In the genomic region with DNA sequence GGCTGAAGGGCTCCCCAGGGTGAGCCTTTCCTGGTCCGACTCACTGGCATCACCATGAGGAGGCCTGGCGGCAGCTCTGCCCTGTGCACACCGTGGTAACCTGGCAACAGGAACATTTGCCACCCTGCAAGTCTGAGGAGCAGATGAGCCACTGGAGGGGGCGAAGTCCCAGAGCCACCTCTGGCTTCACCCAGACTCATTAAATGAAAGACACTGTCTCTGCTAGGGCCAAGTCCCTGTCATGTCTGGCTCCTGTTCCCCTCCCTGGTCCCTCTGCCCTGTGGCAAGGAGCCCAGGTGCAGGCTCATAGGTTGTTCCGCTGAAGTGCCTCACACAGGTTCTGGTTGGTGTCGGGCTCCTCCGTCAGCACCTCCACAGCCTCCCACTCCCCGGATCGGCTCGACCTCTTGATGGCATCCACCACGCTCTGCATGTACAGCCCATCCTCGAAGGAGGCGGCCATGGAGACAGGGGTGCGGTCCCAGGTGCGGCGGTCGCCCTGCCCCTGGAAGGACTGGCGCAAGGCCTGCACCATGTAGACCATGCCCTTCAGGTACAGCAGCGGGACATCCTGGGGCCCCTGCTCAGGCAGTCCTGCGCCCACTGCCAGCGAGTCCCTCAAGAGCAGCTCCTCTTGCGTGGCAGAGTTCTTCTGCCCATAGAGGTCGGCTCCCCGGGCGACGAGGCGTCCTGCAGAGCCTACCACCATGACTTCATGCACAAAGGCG, we compare ENCODE assay signal across 14 cellular contexts. TPM values are rescaled to one million over a fixed set of nuclear protein-coding genes. Genes with fewer than 3 reads are reported as not detected.
DNase-seq lines count a peak whose midpoint lies in the region; ATAC-seq, FAIRE-seq and TF ChIP-seq lines count a peak whose summit lies in the region.
"Had no signal": no experiment of that assay in that cellular context is flagged by ENCODE, and none has a peak within 500 bp of the region (broad histone marks: within the 10 kb centered on the region; RNA-seq: fewer than 3 reads in every experiment).

No MANE protein-coding gene starts in this region.

- TF ChIP-seq CTCF in WTC11 (IDR thresholded peaks at IDR 0.05) (no peak), kidney (IDR thresholded peaks at IDR 0.05; ENCODE audit: borderline replicate concordance, extremely low read depth, insufficient read depth) (no peak), progenitor cell of endocrine pancreas (IDR thresholded peaks at IDR 0.05; ENCODE audit: unreplicated experiment) (no peak)

- intact Hi-C loops in kidney (cut with DNase I): loop anchor here (10.0 kb wide), 1 partner anchor 250 kb away; no protein-coding TSS in a partner anchor

- peak overlapping the region; percentile 56 for H3K27ac Mint-ChIP-seq in WTC11
- peak overlapping the region; percentile 33 for H3K27ac Mint-ChIP-seq in stimulated activated naive B cell treated with anti-CD40 and anti-IgM and Interleukin-4, amounts not matched to agents 10 μg/mL and 1 μg/mL and 100 μg/mL, for 72 hours
- no peak overlapping the region for H3K27ac Mint-ChIP-seq in progenitor cell of endocrine pancreas

- H3K36me3 Mint-ChIP-seq in WTC11: no peaks in the 10 kb centered on the region
- H3K36me3 Mint-ChIP-seq in stimulated activated naive B cell treated with anti-CD40 and anti-IgM and Interleukin-4, amounts not matched to agents 10 μg/mL and 1 μg/mL and 100 μg/mL, for 72 hours: peaks cover 8 to 27% of the 10 kb centered on the region in 2 donors
- H3K36me3 Mint-ChIP-seq in progenitor cell of endocrine pancreas (ENCODE audit: insufficient read depth): no peaks in the 10 kb centered on the region
- H3K36me3 Mint-ChIP-seq: activated naive CD4-positive, alpha-beta T cell treated with anti-CD3 and anti-CD28 coated beads, Interleukin-2, amount 50 U/mL, for 72 hours had no signal

- H3K36me3 ChIP-seq in kidney (ENCODE audit: control insufficient read depth in 1 of 2, insufficient read depth in 2 of 2, low read length in 2 of 2): no peaks in the 10 kb centered on the region

- no peak overlapping the region for H3K4me3 ChIP-seq in kidney (ENCODE audit: low read length in 2 of 2)

- H3K4me3 Mint-ChIP-seq in WTC11 (no peak overlapping the region), progenitor cell of endocrine pancreas (ENCODE audit: low read depth) (no peak overlapping the region)
- no peak overlapping the region for H3K4me3 Mint-ChIP-seq in stimulated activated naive B cell treated with anti-CD40 and anti-IgM and Interleukin-4, amounts not matched to agents 10 μg/mL and 1 μg/mL and 100 μg/mL, for 72 hours
- H3K4me3 Mint-ChIP-seq: CD8-positive, alpha-beta memory T cell had no signal

- H3K9ac ChIP-seq in kidney (ENCODE audit: low read length in 2 of 2): peak overlapping the region in 1 of 2 donors; percentile 41

- no peaks in the 10 kb centered on the region for H3K9me3 ChIP-seq in kidney (ENCODE audit: control insufficient read depth in 1 of 2, low read length in 2 of 2)

- POLR2A ChIA-PET in WTC11 (lab: Charles Lee): no interaction called here

- H3K27me3 Mint-ChIP-seq in WTC11 (ENCODE audit: low read depth) (no peaks in the 10 kb centered on the region), progenitor cell of endocrine pancreas (no peaks in the 10 kb centered on the region)
- no peaks in the 10 kb centered on the region for H3K27me3 Mint-ChIP-seq in stimulated activated naive B cell treated with anti-CD40 and anti-IgM and Interleukin-4, amounts not matched to agents 10 μg/mL and 1 μg/mL and 100 μg/mL, for 72 hours

- CTCF ChIA-PET in WTC11 (lab: Charles Lee): interaction anchor here (1.2 kb wide), 1 partner anchor 154 kb away, joined by 3 read pairs; no protein-coding TSS in a partner anchor

- peaks cover 19 to 20% of the 10 kb centered on the region in 2 donors for H3K4me1 ChIP-seq in kidney (ENCODE audit: control insufficient read depth in 1 of 2, insufficient read depth in 1 of 2, low read depth in 1 of 2, low read length in 2 of 2)

- DNase-seq in DMS153 treated with DMSO at 0.1 percent for 48 hours (lab: John Stamatoyannopoulos, UW; ENCODE audit: unreplicated experiment) (peak; percentile 47), WTC11 (ENCODE audit: low spot score) (no peak), kidney (peak; percentile 71), progenitor cell of endocrine pancreas (ENCODE audit: low spot score, unreplicated experiment) (no peak)
- DNase-seq in stimulated activated naive B cell treated with anti-CD40 and anti-IgM and Interleukin-4, amounts not matched to agents 10 μg/mL and 1 μg/mL and 100 μg/mL, for 72 hours: no peak
- DNase-seq: activated CD8-positive, alpha-beta memory T cell treated with anti-CD3 and anti-CD28 coated beads for 24 hours; CD8-positive, alpha-beta memory T cell; dermis blood vessel endothelial cell; occipital lobe; stimulated activated CD4-positive, alpha-beta T cell treated with anti-CD3 and anti-CD28 coated beads, Interleukin-2, amount 100 ng/mL, for 48 hours had no signal

- H3K4me1 Mint-ChIP-seq in WTC11 (no peaks in the 10 kb centered on the region; the same call in 1 of the 2 replicates), progenitor cell of endocrine pancreas (ENCODE audit: low read depth) (no peaks in the 10 kb centered on the region)
- peaks cover 20 to 34% of the 10 kb centered on the region in 2 donors for H3K4me1 Mint-ChIP-seq in stimulated activated naive B cell treated with anti-CD40 and anti-IgM and Interleukin-4, amounts not matched to agents 10 μg/mL and 1 μg/mL and 100 μg/mL, for 72 hours
- H3K4me1 Mint-ChIP-seq: CD8-positive, alpha-beta memory T cell had no signal

- no peak for ATAC-seq in WTC11
- ATAC-seq in stimulated activated naive B cell treated with anti-CD40 and anti-IgM and Interleukin-4, amounts not matched to agents 10 μg/mL and 1 μg/mL and 100 μg/mL, for 72 hours (replicated peaks): no peak
- no peak for ATAC-seq in GM21423 (IDR thresholded peaks at IDR 0.05; ENCODE audit: unreplicated experiment)
- no peak for ATAC-seq in HG03196 (IDR thresholded peaks at IDR 0.05; ENCODE audit: unreplicated experiment)
- ATAC-seq: activated naive CD4-positive, alpha-beta T cell treated with anti-CD3 and anti-CD28 coated beads, Interleukin-2, amount 50 U/mL, for 72 hours had no signal

- no peaks in the 10 kb centered on the region for H3K9me3 Mint-ChIP-seq in WTC11
- H3K9me3 Mint-ChIP-seq in stimulated activated naive B cell treated with anti-CD40 and anti-IgM and Interleukin-4, amounts not matched to agents 10 μg/mL and 1 μg/mL and 100 μg/mL, for 72 hours: no peaks in the 10 kb centered on the region
- H3K9me3 Mint-ChIP-seq in progenitor cell of endocrine pancreas (ENCODE audit: low read depth): no peaks in the 10 kb centered on the region
- H3K9me3 Mint-ChIP-seq: activated naive CD4-positive, alpha-beta T cell treated with anti-CD3 and anti-CD28 coated beads, Interleukin-2, amount 50 U/mL, for 72 hours; CD8-positive, alpha-beta memory T cell had no signal

- no peak for FAIRE-seq in kidney (lab: Jason Lieb, UNC)
- FAIRE-seq: frontal cortex had no signal

- H3K27ac ChIP-seq in kidney (ENCODE audit: low read depth in 2 of 2, low read length in 2 of 2): peak overlapping the region in 1 of 2 donors; percentile 56

TF ChIP-seq in WTC11, 78 proteins besides CTCF, POLR2A, EP300 and RAD21 (continues in another document):
- TF ChIP-seq ETV6 (CRISPR knock-in tag; IDR thresholded peaks at IDR 0.05) (no peak), PRRX2 (CRISPR knock-in tag; IDR thresholded peaks at IDR 0.05) (no peak)
- TF ChIP-seq, protein P1, sequence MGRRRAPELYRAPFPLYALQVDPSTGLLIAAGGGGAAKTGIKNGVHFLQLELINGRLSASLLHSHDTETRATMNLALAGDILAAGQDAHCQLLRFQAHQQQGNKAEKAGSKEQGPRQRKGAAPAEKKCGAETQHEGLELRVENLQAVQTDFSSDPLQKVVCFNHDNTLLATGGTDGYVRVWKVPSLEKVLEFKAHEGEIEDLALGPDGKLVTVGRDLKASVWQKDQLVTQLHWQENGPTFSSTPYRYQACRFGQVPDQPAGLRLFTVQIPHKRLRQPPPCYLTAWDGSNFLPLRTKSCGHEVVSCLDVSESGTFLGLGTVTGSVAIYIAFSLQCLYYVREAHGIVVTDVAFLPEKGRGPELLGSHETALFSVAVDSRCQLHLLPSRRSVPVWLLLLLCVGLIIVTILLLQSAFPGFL (CRISPR knock-in tag; IDR thresholded peaks at IDR 0.05; ENCODE audit: borderline replicate concordance): no peak

RNA-seq across cellular contexts. Expression of a gene that starts 8.4 kb away (rescaled TPM):
- total RNA-seq in WTC11 (2021) (4.1 to 5.4 TPM (median 4.9 TPM) in 3 replicates), kidney (6.6 TPM), progenitor cell of endocrine pancreas (2.5 and 2.6 TPM in 2 replicates)
- polyA plus RNA-seq in kidney (ENCODE audit: insufficient read depth, low read depth, low replicate concordance): 11.2 TPM

RNA-seq across cellular contexts. Expression of a gene that starts 8.5 kb away (rescaled TPM):
- total RNA-seq in WTC11 (2021) (10.3 to 11.9 TPM (median 11.7 TPM) in 3 replicates), kidney (30.2 TPM), progenitor cell of endocrine pancreas (25.1 and 26.1 TPM in 2 replicates)
- 38.3 TPM for polyA plus RNA-seq in kidney (ENCODE audit: insufficient read depth, low read depth, low replicate concordance)

RNA-seq across cellular contexts. Expression of a gene that starts 14.3 kb away (rescaled TPM):
- total RNA-seq in WTC11 (2021) (17.1 to 18.5 TPM (median 17.4 TPM) in 3 replicates), kidney (6.1 TPM), progenitor cell of endocrine pancreas (5.6 and 6.4 TPM in 2 replicates)
- 17.1 TPM for polyA plus RNA-seq in kidney (ENCODE audit: insufficient read depth, low read depth, low replicate concordance)

RNA-seq across cellular contexts. Expression of a gene that starts 15.0 kb away (rescaled TPM):
- total RNA-seq in WTC11 (2021) (38.1 to 41.3 TPM (median 40.7 TPM) in 3 replicates), kidney (15.2 TPM), progenitor cell of endocrine pancreas (32.7 and 34.7 TPM in 2 replicates)
- 20.0 TPM for polyA plus RNA-seq in kidney (ENCODE audit: insufficient read depth, low read depth, low replicate concordance)

RNA-seq across cellular contexts. Expression of a gene that starts 30.1 kb away (rescaled TPM):
- total RNA-seq in WTC11 (2021) (33.3 to 42.3 TPM (median 38.3 TPM) in 3 replicates), kidney (7.1 TPM), progenitor cell of endocrine pancreas (11.8 and 14.2 TPM in 2 replicates)
- 0.30 TPM for polyA plus RNA-seq in kidney (ENCODE audit: insufficient read depth, low read depth, low replicate concordance)

Comparison
In these comparisons a context has a peak if more than half of its experiments do, and no peak if none do; other contexts are left out.
1. DNase-seq: peak in DMS153 treated with DMSO at 0.1 percent for 48 hours (single experiment) and kidney (single experiment); none in WTC11 (single experiment), stimulated activated naive B cell treated with anti-CD40 and anti-IgM and Interleukin-4, amounts not matched to agents 10 μg/mL and 1 μg/mL and 100 μg/mL, for 72 hours (single experiment) and progenitor cell of endocrine pancreas (single experiment).